8 cellular contexts compared by ENCODE assay signal in the genomic region with DNA sequence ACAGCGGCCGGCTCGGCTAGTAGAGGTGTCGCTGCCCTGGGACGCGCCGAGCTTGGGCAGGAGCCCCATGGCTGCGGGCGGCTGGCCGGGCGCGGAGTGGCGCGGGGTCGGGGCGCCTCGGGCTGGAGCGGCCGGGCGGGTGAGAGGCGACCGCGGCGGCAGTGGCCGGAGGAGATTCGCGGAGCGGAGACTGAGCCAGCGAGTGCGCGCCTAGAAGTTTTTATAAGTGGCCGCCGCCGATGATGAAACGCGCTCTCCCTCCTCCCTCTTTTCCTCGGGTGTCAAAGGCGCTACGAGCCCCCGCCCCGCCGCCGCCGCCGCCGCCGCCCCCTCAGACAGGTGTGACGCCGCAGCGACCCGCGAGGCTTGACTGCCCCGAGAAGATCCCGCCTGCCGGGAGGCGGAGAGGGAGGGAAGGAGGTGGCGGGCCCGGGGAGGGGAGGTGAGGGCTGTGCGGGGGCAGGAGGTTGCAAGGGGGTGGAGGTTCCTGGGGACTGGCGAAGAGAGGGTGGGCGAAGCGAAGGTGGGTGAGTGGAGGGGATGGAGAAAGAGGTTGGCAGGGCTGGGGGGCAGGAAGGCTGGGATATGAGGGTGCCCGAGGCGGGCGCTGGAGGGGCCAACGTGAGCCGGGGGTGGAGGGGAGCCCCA. TPM values are rescaled to one million over a fixed set of nuclear protein-coding genes. Genes with fewer than 3 reads are reported as not detected.
DNase-seq lines count a peak whose midpoint lies in the region; ATAC-seq and TF ChIP-seq lines count a peak whose summit lies in the region.

Gene SLCO2A1, minus strand, starts transcription at position 192 of the 648 bp plus-strand sequence. Its CDS starts 123 bp downstream, at position 69.

- no peaks in the 10 kb centered on the region for H3K9me3 ChIP-seq in neural cell (ENCODE audit: low read length)

- TF ChIP-seq EP300 in neural cell (conservative IDR thresholded peaks at IDR 0.05; ENCODE audit: poor library complexity, severe bottlenecking): no peak

- CTCF ChIA-PET in activated naive CD4-positive, alpha-beta T cell treated with anti-CD3 and anti-CD28 coated beads, Interleukin-2, amount 10 ng/mL, durations not matched to agents 7 days and 5 days (lab: Charles Lee): no interaction called here

- peak within 1 kb of the TSS; percentile 45 for H2AFZ ChIP-seq in neural cell (ENCODE audit: low read depth, low read length)

- DNase-seq in activated naive CD4-positive, alpha-beta T cell treated with anti-CD3 and anti-CD28 coated beads, Interleukin-2, amount 10 ng/mL, durations not matched to agents 7 days and 5 days: no peak
- DNase-seq in activated naive CD4-positive, alpha-beta T cell (lab: John Stamatoyannopoulos, UW): no peak
- no peak for DNase-seq in foreskin keratinocyte
- DNase-seq in activated gamma-delta T cell (lab: John Stamatoyannopoulos, UW): no peak
- DNase-seq in retina: no peak

- peak within 1 kb of the TSS; percentile 48 for H3K9ac ChIP-seq in neural cell (ENCODE audit: low read length)

- H3K27me3 Mint-ChIP-seq in activated naive CD4-positive, alpha-beta T cell treated with anti-CD3 and anti-CD28 coated beads, Interleukin-2, amount 10 ng/mL, durations not matched to agents 7 days and 5 days: peaks cover 58% of the 10 kb centered on the region

- H3K27ac ChIP-seq in foreskin keratinocyte (no peak within 1 kb of the TSS), neural cell (ENCODE audit: low read length) (no peak within 1 kb of the TSS)

- H3K27ac Mint-ChIP-seq in activated naive CD4-positive, alpha-beta T cell treated with anti-CD3 and anti-CD28 coated beads, Interleukin-2, amount 10 ng/mL, durations not matched to agents 7 days and 5 days: no peak within 1 kb of the TSS

- H3K4me1 ChIP-seq in foreskin keratinocyte: no peaks in the 10 kb centered on the region

- no peaks in the 10 kb centered on the region for H3K36me3 Mint-ChIP-seq in activated naive CD4-positive, alpha-beta T cell treated with anti-CD3 and anti-CD28 coated beads, Interleukin-2, amount 10 ng/mL, durations not matched to agents 7 days and 5 days

- no peaks in the 10 kb centered on the region for H3K9me3 Mint-ChIP-seq in activated naive CD4-positive, alpha-beta T cell treated with anti-CD3 and anti-CD28 coated beads, Interleukin-2, amount 10 ng/mL, durations not matched to agents 7 days and 5 days

- H4K20me1 ChIP-seq in neural cell (ENCODE audit: insufficient read depth): no peaks in the 10 kb centered on the region

- H3K4me3 Mint-ChIP-seq in activated naive CD4-positive, alpha-beta T cell treated with anti-CD3 and anti-CD28 coated beads, Interleukin-2, amount 10 ng/mL, durations not matched to agents 7 days and 5 days: peak within 1 kb of the TSS; percentile 55

- H3K36me3 ChIP-seq in neural cell (ENCODE audit: insufficient read depth, low read length): no peaks in the 10 kb centered on the region

- no peak for TF ChIP-seq RAD21 in neural cell (conservative IDR thresholded peaks at IDR 0.05)

- peak; percentile 83 for ATAC-seq in SK-N-SH treated with all-trans-retinoic acid at 6 μM for 48 hours
- ATAC-seq in foreskin keratinocyte: peak; percentile 63
- no peak for ATAC-seq in HG03095 (IDR thresholded peaks at IDR 0.05; ENCODE audit: unreplicated experiment)

- H3K27me3 ChIP-seq in foreskin keratinocyte (peaks cover 33% of the 10 kb centered on the region), neural cell (ENCODE audit: insufficient read depth, low read depth, low read length) (peaks cover 28% of the 10 kb centered on the region)

- no peak for TF ChIP-seq CTCF in foreskin keratinocyte (conservative IDR thresholded peaks at IDR 0.05)
- no peak for TF ChIP-seq CTCF in neural cell (IDR thresholded peaks at IDR 0.05; ENCODE audit: poor library complexity, severe bottlenecking)

- no peaks in the 10 kb centered on the region for H3K9me2 ChIP-seq in neural cell (ENCODE audit: insufficient read depth, low read length)

- peak within 1 kb of the TSS; percentile 62 for H3K4me2 ChIP-seq in neural cell (ENCODE audit: low read length)

- peak within 1 kb of the TSS; percentile 76 for H3K4me3 ChIP-seq in neural cell (ENCODE audit: low read length)

- peaks cover 7% of the 10 kb centered on the region for H3K4me1 Mint-ChIP-seq in activated naive CD4-positive, alpha-beta T cell treated with anti-CD3 and anti-CD28 coated beads, Interleukin-2, amount 10 ng/mL, durations not matched to agents 7 days and 5 days

- H3F3A ChIP-seq in neural cell (ENCODE audit: insufficient read depth, low read length, poor library complexity, severe bottlenecking): no peaks in the 10 kb centered on the region

- no peaks in the 10 kb centered on the region for H3K79me2 ChIP-seq in neural cell (replicated peaks; ENCODE audit: insufficient read depth, low read length)

TF ChIP-seq in SK-N-SH treated with all-trans-retinoic acid at 6 μM for 48 hours, 23 proteins besides CTCF, POLR2A, EP300 and RAD21:
- no peak for TF ChIP-seq TCF4 (CRISPR knock-in tag; IDR thresholded peaks at IDR 0.05; ENCODE audit: borderline replicate concordance)
- no peak for TF ChIP-seq ZC3H10 (CRISPR knock-in tag; IDR thresholded peaks at IDR 0.05)
- TF ChIP-seq BACH2 (CRISPR knock-in tag; IDR thresholded peaks at IDR 0.05; ENCODE audit: borderline replicate concordance): no peak
- no peak for TF ChIP-seq GLIS3 (CRISPR knock-in tag; IDR thresholded peaks at IDR 0.05)
- no peak for TF ChIP-seq OSR1 (CRISPR knock-in tag; IDR thresholded peaks at IDR 0.05)

TF ChIP-seq in neural cell, 6 proteins besides CTCF, POLR2A, EP300 and RAD21:
- TF ChIP-seq REST (IDR thresholded peaks at IDR 0.05; ENCODE audit: borderline replicate concordance): no peak
- peak; percentile 8 for TF ChIP-seq MXI1 (conservative IDR thresholded peaks at IDR 0.05; ENCODE audit: poor library complexity, severe bottlenecking)
- TF ChIP-seq SMC3 (conservative IDR thresholded peaks at IDR 0.05; ENCODE audit: poor library complexity): no peak

RNA-seq across cellular contexts. Expression of gene SLCO2A1, which starts in this region (rescaled TPM):
- total RNA-seq in foreskin keratinocyte: 0.11 and 0.95 TPM in 2 replicates
- polyA plus RNA-seq in foreskin keratinocyte: 0.14 and 0.41 TPM in 2 replicates
- not detected in 2 replicates for polyA plus RNA-seq in neural cell
- not detected in 2 replicates for polyA minus RNA-seq in neural cell

Comparison
In these comparisons a context has a peak if more than half of its experiments do, and no peak if none do; other contexts are left out.
1. Peak in ATAC-seq in foreskin keratinocyte; RNA of the gene not detected or under 1 TPM.